9 cellular contexts compared by ENCODE assay signal in the genomic region with DNA sequence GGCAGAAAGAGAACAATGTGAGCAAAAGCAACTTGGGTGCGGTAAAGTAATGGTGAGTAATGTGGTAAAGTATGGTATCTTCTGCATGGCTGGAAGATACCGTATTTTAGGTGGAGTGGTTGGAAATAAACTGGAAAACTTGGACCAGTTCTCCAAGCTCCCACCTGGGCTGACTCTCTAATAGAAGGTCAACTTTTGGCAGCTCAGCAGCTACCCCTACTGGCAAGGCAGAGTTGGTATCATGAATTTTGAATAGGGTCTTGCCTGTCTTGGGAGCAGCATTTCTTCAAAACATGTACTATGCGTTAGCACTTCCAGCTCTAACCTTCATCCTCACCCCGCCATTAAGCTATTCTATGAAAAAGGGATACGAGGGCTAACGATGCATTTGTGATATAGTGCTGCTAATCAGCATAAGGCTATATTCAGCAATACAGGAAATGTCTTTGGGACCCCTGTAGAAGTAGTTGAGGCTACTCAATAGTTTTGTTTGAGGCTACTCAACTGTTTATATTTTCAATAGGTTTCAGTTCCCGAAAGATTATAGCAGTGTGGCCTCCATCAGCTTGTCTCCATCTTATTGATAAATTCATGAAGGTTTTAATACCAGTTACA.
DNase-seq lines count a peak whose midpoint lies in the region; ATAC-seq and TF ChIP-seq lines count a peak whose summit lies in the region.
"Had no signal": no experiment of that assay in that cellular context is flagged by ENCODE, and none has a peak within 500 bp of the region (broad histone marks: within the 10 kb centered on the region; RNA-seq: fewer than 3 reads in every experiment).

No MANE protein-coding gene starts in this region.

- 52% methylated on average over 7 of the region's 7 CpGs for WGBS in right cardiac atrium

- H3K36me3 Mint-ChIP-seq in activated CD8-positive, alpha-beta T cell treated with anti-CD3 and anti-CD28 coated beads, Interleukin-2, amount 10 ng/mL, durations not matched to agents 7 days and 5 days (ENCODE audit: low read depth): no peaks in the 10 kb centered on the region
- H3K36me3 Mint-ChIP-seq: activated naive CD8-positive, alpha-beta T cell had no signal

- CTCF ChIA-PET in activated CD8-positive, alpha-beta T cell treated with anti-CD3 and anti-CD28 coated beads, Interleukin-2, amount 10 ng/mL, durations not matched to agents 7 days and 5 days (lab: Charles Lee): interaction anchor here (0.9 to 1.2 kb wide), 3 partner anchors 9 to 305 kb away, joined by 3 read pairs; no protein-coding TSS in a partner anchor

- H3K27ac Mint-ChIP-seq in activated CD8-positive, alpha-beta T cell treated with anti-CD3 and anti-CD28 coated beads, Interleukin-2, amount 10 ng/mL, durations not matched to agents 7 days and 5 days: no peak overlapping the region
- H3K27ac Mint-ChIP-seq: activated naive CD8-positive, alpha-beta T cell had no signal

- no peak for TF ChIP-seq CTCF in omental fat pad (IDR thresholded peaks at IDR 0.05)

- H3K4me1 Mint-ChIP-seq in activated CD8-positive, alpha-beta T cell treated with anti-CD3 and anti-CD28 coated beads, Interleukin-2, amount 10 ng/mL, durations not matched to agents 7 days and 5 days (ENCODE audit: low read depth): no peaks in the 10 kb centered on the region

- H3K9me3 ChIP-seq in right cardiac atrium (ENCODE audit: control insufficient read depth, low read length): no peaks in the 10 kb centered on the region

- H3K4me1 ChIP-seq in right cardiac atrium (ENCODE audit: control insufficient read depth, insufficient read depth, low read length): no peaks in the 10 kb centered on the region

- intact Hi-C loops in right cardiac atrium (cut with DNase I): no loop called here

- POLR2A ChIA-PET in activated CD8-positive, alpha-beta T cell treated with anti-CD3 and anti-CD28 coated beads, Interleukin-2, amount 10 ng/mL, durations not matched to agents 7 days and 5 days (lab: Charles Lee): no interaction called here

- H3K4me3 Mint-ChIP-seq in activated CD8-positive, alpha-beta T cell treated with anti-CD3 and anti-CD28 coated beads, Interleukin-2, amount 10 ng/mL, durations not matched to agents 7 days and 5 days: no peak overlapping the region
- H3K4me3 Mint-ChIP-seq: activated naive CD8-positive, alpha-beta T cell had no signal

- no peaks in the 10 kb centered on the region for H3K27me3 Mint-ChIP-seq in activated CD8-positive, alpha-beta T cell treated with anti-CD3 and anti-CD28 coated beads, Interleukin-2, amount 10 ng/mL, durations not matched to agents 7 days and 5 days (ENCODE audit: low read depth)
- H3K27me3 Mint-ChIP-seq: activated naive CD8-positive, alpha-beta T cell had no signal

- peak; percentile 6 for DNase-seq in SKM-1 treated with dmso at 0.1 percent for 144 hours (lab: John Stamatoyannopoulos, UW; ENCODE audit: unreplicated experiment)
- no peak for DNase-seq in SKM-1 (lab: John Stamatoyannopoulos, UW; ENCODE audit: unreplicated experiment)
- peak; percentile 61 for DNase-seq in NCI-H2107 treated with DMSO at 0.1 percent for 48 hours (lab: John Stamatoyannopoulos, UW; ENCODE audit: unreplicated experiment)
- peak; percentile 24 for DNase-seq in activated CD8-positive, alpha-beta T cell treated with anti-CD3 and anti-CD28 coated beads, Interleukin-2, amount 10 ng/mL, durations not matched to agents 7 days and 5 days
- DNase-seq in right cardiac atrium: peak; percentile 20 to 59 (median 45)
- DNase-seq in stimulated activated CD4-positive, alpha-beta T cell treated with anti-CD3 and anti-CD28 coated beads, Interleukin-1b, Interleukin-23, amount 100 ng/mL, for 48 hours: peak; percentile 8
- no peak for DNase-seq in omental fat pad (ENCODE audit: low spot score)

- H3K4me3 ChIP-seq in right cardiac atrium (ENCODE audit: low read length): no peak overlapping the region

- H3K9me3 Mint-ChIP-seq in activated CD8-positive, alpha-beta T cell treated with anti-CD3 and anti-CD28 coated beads, Interleukin-2, amount 10 ng/mL, durations not matched to agents 7 days and 5 days (ENCODE audit: insufficient read depth): no peaks in the 10 kb centered on the region

- ATAC-seq in HG02588 (IDR thresholded peaks at IDR 0.05; ENCODE audit: unreplicated experiment): peak; percentile 58
- no peak for ATAC-seq in activated CD8-positive, alpha-beta T cell treated with anti-CD3 and anti-CD28 coated beads, Interleukin-2, amount 10 ng/mL, durations not matched to agents 7 days and 5 days
- peak; percentile 55 to 82 for ATAC-seq in right cardiac atrium
- no peak for ATAC-seq in omental fat pad (ENCODE audit: low FRiP score)

- no peak overlapping the region for H3K27ac ChIP-seq in right cardiac atrium (ENCODE audit: low read length)

- no peaks in the 10 kb centered on the region for H3K27me3 ChIP-seq in right cardiac atrium (ENCODE audit: control insufficient read depth, insufficient read depth)

Comparison
In these comparisons a context has a peak if more than half of its experiments do, and no peak if none do; other contexts are left out.
1. DNase-seq: peak in SKM-1 treated with dmso at 0.1 percent for 144 hours (single experiment), NCI-H2107 treated with DMSO at 0.1 percent for 48 hours (single experiment), activated CD8-positive, alpha-beta T cell treated with anti-CD3 and anti-CD28 coated beads, Interleukin-2, amount 10 ng/mL, durations not matched to agents 7 days and 5 days (single experiment), right cardiac atrium (3 of 3) and stimulated activated CD4-positive, alpha-beta T cell treated with anti-CD3 and anti-CD28 coated beads, Interleukin-1b, Interleukin-23, amount 100 ng/mL, for 48 hours (single experiment); none in SKM-1 (single experiment) and omental fat pad (single experiment).
2. ATAC-seq: peak in HG02588 (single experiment) and right cardiac atrium (2 of 2); none in activated CD8-positive, alpha-beta T cell treated with anti-CD3 and anti-CD28 coated beads, Interleukin-2, amount 10 ng/mL, durations not matched to agents 7 days and 5 days (single experiment) and omental fat pad (single experiment).